In the genomic region with DNA sequence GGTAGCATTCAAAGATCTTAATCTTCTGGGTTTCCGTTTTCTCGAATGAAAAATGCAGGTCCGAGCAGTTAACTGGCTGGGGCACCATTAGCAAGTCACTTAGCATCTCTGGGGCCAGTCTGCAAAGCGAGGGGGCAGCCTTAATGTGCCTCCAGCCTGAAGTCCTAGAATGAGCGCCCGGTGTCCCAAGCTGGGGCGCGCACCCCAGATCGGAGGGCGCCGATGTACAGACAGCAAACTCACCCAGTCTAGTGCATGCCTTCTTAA, we compare ENCODE assay signal across 8 cellular contexts. TPM values are rescaled to one million over a fixed set of nuclear protein-coding genes. Genes with fewer than 3 reads are reported as not detected.
DNase-seq lines count a peak whose midpoint lies in the region; ATAC-seq, FAIRE-seq and TF ChIP-seq lines count a peak whose summit lies in the region.

A gene (minus strand): TSS at position 235 of the 267 bp plus-strand sequence. CDS start 34,833 bp downstream, outside the sequence.

- H3K9me3 ChIP-seq in CD8-positive, alpha-beta memory T cell (ENCODE audit: low read length): no peaks in the 10 kb centered on the region
- H3K9me3 ChIP-seq in Panc1 (ENCODE audit: control insufficient read depth, insufficient read depth, low read depth, low read length) (no peaks in the 10 kb centered on the region), ovary (no peaks in the 10 kb centered on the region)

- H3K4me1 ChIP-seq in CD8-positive, alpha-beta memory T cell (ENCODE audit: insufficient read depth, low read length): peaks cover 47% of the 10 kb centered on the region
- peaks cover 23% of the 10 kb centered on the region for H3K4me1 ChIP-seq in Panc1 (ENCODE audit: control insufficient read depth, insufficient read depth, low read length)
- peaks cover 3% of the 10 kb centered on the region for H3K4me1 ChIP-seq in ovary (ENCODE audit: insufficient read depth)

- no peak; the same call in 1 of the 2 replicates for ATAC-seq in Panc1

- peak within 1 kb of the TSS; percentile 96 to 100 (median 100) for H3K4me3 Mint-ChIP-seq in CD8-positive, alpha-beta memory T cell

- no TSS peak for BruUV-seq in Panc1 (replicated peaks; lab: Mats Ljungman, UMichigan)

- in situ Hi-C loops in Panc1 (cut with HindIII; ENCODE audit: low pct_unique_long_range_greater_than_20kb, low sequenced_read_pairs): no loop called here

- H3K27ac ChIP-seq in CD8-positive, alpha-beta memory T cell (ENCODE audit: low read depth, low read length): peak within 1 kb of the TSS; percentile 100
- H3K27ac ChIP-seq in Panc1 (ENCODE audit: low read length): peak within 1 kb of the TSS; percentile 94
- H3K27ac ChIP-seq in ovary: peak within 1 kb of the TSS; percentile 92 to 95

- FAIRE-seq in GM19239 (lab: Jason Lieb, UNC): no peak

- peak within 1 kb of the TSS; percentile 79 for H3K4me3 ChIP-seq in CD8-positive, alpha-beta memory T cell (ENCODE audit: low read length)
- peak within 1 kb of the TSS; percentile 76 to 99 for H3K4me3 ChIP-seq in Panc1 (ENCODE audit: low read depth in 2 of 2, low read length in 2 of 2)
- H3K4me3 ChIP-seq in epithelial cell of esophagus (ENCODE audit: low read length): peak within 1 kb of the TSS; percentile 95
- peak within 1 kb of the TSS; percentile 63 for H3K4me3 ChIP-seq in ovary

- POLR2A ChIA-PET in CD8-positive, alpha-beta memory T cell (lab: Charles Lee): interaction anchor here (0.5 to 15.9 kb wide), 18 partner anchors 11 to 174 kb away, joined by 3 to 728 read pairs (median 6); a partner anchor contains a TSS
- POLR2A ChIA-PET in Panc1 (lab: Charles Lee): interaction anchor here (0.5 to 3.8 kb wide), 2 partner anchors 16 to 18 kb away, joined by 4 to 28 read pairs; no protein-coding TSS in a partner anchor

- CTCF ChIA-PET in CD8-positive, alpha-beta memory T cell (lab: Charles Lee): interaction anchor here (0.9 to 19.5 kb wide), 17 partner anchors 8 to 133 kb away, joined by 3 to 478 read pairs (median 8); a partner anchor contains a TSS
- CTCF ChIA-PET in Panc1 (lab: Charles Lee): interaction anchor here (0.6 to 1.3 kb wide), 9 partner anchors 18 to 166 kb away, joined by 3 to 7 read pairs (median 5); a partner anchor contains a TSS

- H3K4me1 Mint-ChIP-seq in CD8-positive, alpha-beta memory T cell: peaks cover 36 to 51% (median 46%) of the 10 kb centered on the region in 3 donors

- WGBS in ovary, 3 donors: 0 to 1% (median 0%) methylated on average over 11 of the region's 11 CpGs

- H3K27me3 Mint-ChIP-seq in CD8-positive, alpha-beta memory T cell: peaks cover 0 to 20% of the 10 kb centered on the region in 2 donors

- DNase-seq in CD8-positive, alpha-beta memory T cell: no peak
- DNase-seq in Panc1 (ENCODE audit: low read depth, low spot score): no peak
- no peak for DNase-seq in epithelial cell of esophagus (ENCODE audit: low read depth)
- DNase-seq in ovary: no peak
- DNase-seq in GM19239 (ENCODE audit: insufficient read length, low spot score): no peak
- no peak for DNase-seq in NCI-H1105 (lab: John Stamatoyannopoulos, UW)
- no peak for DNase-seq in GDM1 (lab: John Stamatoyannopoulos, UW)
- no peak for DNase-seq in germinal center (ENCODE audit: low spot score)

- H3K27ac Mint-ChIP-seq in CD8-positive, alpha-beta memory T cell: peak within 1 kb of the TSS; percentile 99 to 100 (median 100)

- H3K27me3 ChIP-seq in CD8-positive, alpha-beta memory T cell (ENCODE audit: insufficient read depth, low read length, poor library complexity, severe bottlenecking): no peaks in the 10 kb centered on the region
- no peaks in the 10 kb centered on the region for H3K27me3 ChIP-seq in Panc1 (ENCODE audit: control insufficient read depth, insufficient read depth, low read length)
- H3K27me3 ChIP-seq in ovary: no peaks in the 10 kb centered on the region

- no peak for TF ChIP-seq EP300 in ovary (IDR thresholded peaks at IDR 0.05)

- no peak for TF ChIP-seq POLR2A in ovary (IDR thresholded peaks at IDR 0.05)

- intact Hi-C loops in Panc1 (cut with micrococcal nuclease; ENCODE audit: unreplicated experiment) (no loop called here), ovary (cut with DNase I) (loop anchor here in 1 of 4 donors (10.0 kb wide), 1 partner anchor 474 kb away; a partner anchor contains a TSS)

- peaks cover 33 to 68% (median 47%) of the 10 kb centered on the region in 3 donors for H3K36me3 Mint-ChIP-seq in CD8-positive, alpha-beta memory T cell

- peaks cover 43% of the 10 kb centered on the region for H3K36me3 ChIP-seq in CD8-positive, alpha-beta memory T cell (ENCODE audit: insufficient read depth, low read length)
- H3K36me3 ChIP-seq in Panc1 (ENCODE audit: control insufficient read depth, insufficient read depth, low read length) (peaks cover 11% of the 10 kb centered on the region), ovary (no peaks in the 10 kb centered on the region)

- no peak for TF ChIP-seq CTCF in Panc1 (IDR thresholded peaks at IDR 0.05)
- no peak for TF ChIP-seq CTCF in epithelial cell of esophagus (IDR thresholded peaks at IDR 0.05; ENCODE audit: insufficient read depth, low read depth, low read length, missing control alignments)
- TF ChIP-seq CTCF in ovary (IDR thresholded peaks at IDR 0.05): no peak

- H3K9me3 Mint-ChIP-seq in CD8-positive, alpha-beta memory T cell: peaks cover 0 to 10% (median 0%) of the 10 kb centered on the region in 5 donors

RNA-seq across cellular contexts. Expression of the gene that starts here (rescaled TPM):
- 1 to 10 TPM; 7.7 to 9.1 TPM for total RNA-seq in CD8-positive, alpha-beta memory T cell
- 19.8 TPM for polyA plus RNA-seq in CD8-positive, alpha-beta memory T cell
- total RNA-seq in Panc1 (2021; ENCODE audit: unreplicated experiment) (0.49 TPM), ovary (1 to 10 TPM in 5 of 7 donors, under 1 TPM in 2; 0.20 to 1.9 (median 1.2) TPM)
- polyA plus RNA-seq in Panc1 (2012; ENCODE audit: insufficient read length): not detected
- polyA plus RNA-seq in ovary: 1 to 10 TPM; 1.3 to 2.3 TPM
